Comparison of ENCODE assay signal across 3 cellular contexts in genomic region chr6:116046272-116046671, GRCh38. TPM values are rescaled to one million over a fixed set of nuclear protein-coding genes. Genes with fewer than 3 reads are reported as not detected.
"Had no signal": no experiment of that assay in that cellular context is flagged by ENCODE, and none has a peak within 500 bp of the region (broad histone marks: within the 10 kb centered on the region; RNA-seq: fewer than 3 reads in every experiment).

No MANE protein-coding gene starts in this region.

RNA-seq across cellular contexts. Expression of gene FRK, which starts 14.4 kb away (rescaled TPM):
- total RNA-seq: mononuclear cell had no signal
- polyA plus RNA-seq: immature natural killer cell; naive thymus-derived CD4-positive, alpha-beta T cell had no signal
